19 cellular contexts compared by ENCODE assay signal in the genomic region with DNA sequence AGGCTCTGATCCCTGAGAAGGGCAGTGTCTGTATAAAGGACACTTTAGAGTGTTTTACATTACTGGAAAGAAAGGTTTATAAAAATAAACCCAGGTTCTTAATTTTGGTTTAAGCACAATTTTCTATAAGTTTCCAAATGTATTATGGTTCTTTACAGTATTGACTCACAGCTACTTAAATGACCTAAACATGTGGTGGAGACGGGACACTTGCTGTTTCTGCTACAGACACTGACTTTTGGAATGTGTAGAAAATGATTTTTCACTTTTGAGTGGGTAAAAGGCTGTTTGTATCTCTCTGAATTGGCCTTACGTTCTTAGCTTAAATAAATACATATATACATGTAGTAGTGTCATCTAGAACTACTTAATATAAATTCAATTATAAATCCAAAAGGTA.
"Had no signal": no experiment of that assay in that cellular context is flagged by ENCODE, and none has a peak within 500 bp of the region (broad histone marks: within the 10 kb centered on the region; RNA-seq: fewer than 3 reads in every experiment).

No MANE protein-coding gene starts in this region.

- H3K4me3 ChIP-seq: colonic mucosa, lung, testis, upper lobe of right lung had no signal

- H3K27ac ChIP-seq: colonic mucosa, testis, upper lobe of right lung, VCaP had no signal

- H3K27me3 Mint-ChIP-seq: activated CD8-positive, alpha-beta memory T cell treated with anti-CD3 and anti-CD28 coated beads, Interleukin-2, amount 10 ng/mL, durations not matched to agents 7 days and 5 days; progenitor cell of endocrine pancreas; stimulated activated naive CD8-positive, alpha-beta T cell treated with anti-CD3 and anti-CD28 coated beads, Interleukin-15, Interleukin-2, amounts not matched to agents 100 ng/mL and 50 ng/mL, for 24 hours had no signal

- DNase-seq: activated CD4-positive, alpha-beta T cell treated with anti-CD3 and anti-CD28 coated beads for 1 hour; activated CD4-positive, alpha-beta T cell treated with anti-CD3 and anti-CD28 coated beads, Interleukin-2, amount 50 U/mL, for 48 hours; activated CD8-positive, alpha-beta memory T cell treated with anti-CD3 and anti-CD28 coated beads, Interleukin-2, amount 10 ng/mL, durations not matched to agents 7 days and 5 days; activated gamma-delta T cell treated with Interleukin-2 at 50 U/mL for 16 hours; amygdala; central memory CD4-positive, alpha-beta T cell; colonic mucosa; erythroblast; hypothalamus; islet precursor cell; left colon; stimulated activated CD4-positive, alpha-beta T cell treated with anti-CD3 and anti-CD28 coated beads, Interleukin-2, amount 100 ng/mL, for 24 hours; T-helper 2 cell; testis; upper lobe of right lung had no signal

- H3K9me3 ChIP-seq: colonic mucosa, testis had no signal

- H3K4me1 ChIP-seq: colonic mucosa, testis, upper lobe of right lung had no signal

- H3K27me3 ChIP-seq: colonic mucosa, testis, upper lobe of right lung had no signal

- ATAC-seq: activated CD8-positive, alpha-beta memory T cell treated with anti-CD3 and anti-CD28 coated beads, Interleukin-2, amount 10 ng/mL, durations not matched to agents 7 days and 5 days; left colon; upper lobe of right lung had no signal

- H3K4me3 Mint-ChIP-seq: activated CD8-positive, alpha-beta memory T cell treated with anti-CD3 and anti-CD28 coated beads, Interleukin-2, amount 10 ng/mL, durations not matched to agents 7 days and 5 days; stimulated activated naive CD8-positive, alpha-beta T cell treated with anti-CD3 and anti-CD28 coated beads, Interleukin-15, Interleukin-2, amounts not matched to agents 100 ng/mL and 50 ng/mL, for 24 hours had no signal
